In genomic region chr6:47420394-47421371, GRCh38 we compare ENCODE assay signal across 1 cellular context.
TF ChIP-seq lines count a peak whose summit lies in the region.

No MANE protein-coding gene starts in this region.

TF ChIP-seq in K562, 482 proteins besides CTCF, POLR2A, EP300 and RAD21 (continued from another document and continues in another):
- TF ChIP-seq MITF (IDR thresholded peaks at IDR 0.05) = peak; percentile 57
- TF ChIP-seq POLR2H (tag; IDR thresholded peaks at IDR 0.05; ENCODE audit: low read depth) = no peak
- TF ChIP-seq ZNF695 (CRISPR knock-in tag; IDR thresholded peaks at IDR 0.05) = no peak
- peak; percentile 76 for TF ChIP-seq MEF2A (IDR thresholded peaks at IDR 0.05; ENCODE audit: control insufficient read depth, low read depth, low read length)
- no peak for TF ChIP-seq ZNF696 (CRISPR knock-in tag; conservative IDR thresholded peaks at IDR 0.05)
- no peak for TF ChIP-seq RFX1 (IDR thresholded peaks at IDR 0.05)
- no peak for TF ChIP-seq ZBTB26 (CRISPR knock-in tag; IDR thresholded peaks at IDR 0.05)
- TF ChIP-seq ZNF77 (CRISPR knock-in tag; IDR thresholded peaks at IDR 0.05) = no peak
- peak; percentile 87 for TF ChIP-seq JUN (IDR thresholded peaks at IDR 0.05; ENCODE audit: borderline replicate concordance, low read depth, low read length)
- no peak; the same call in 1 of the 2 replicates for TF ChIP-seq JUN (CRISPR knock-in tag; IDR thresholded peaks at IDR 0.05; ENCODE audit: borderline replicate concordance)
- TF ChIP-seq CSDE1 (IDR thresholded peaks at IDR 0.05) = no peak
- no peak for TF ChIP-seq PHF20 (IDR thresholded peaks at IDR 0.05; ENCODE audit: partially characterized antibody)
- TF ChIP-seq ZNF143 (CRISPR knock-in tag; IDR thresholded peaks at IDR 0.05) = no peak
- TF ChIP-seq ZHX1 (conservative IDR thresholded peaks at IDR 0.05; ENCODE audit: low read length) = no peak
- peak; percentile 95 for TF ChIP-seq GATAD2B (IDR thresholded peaks at IDR 0.05; ENCODE audit: borderline replicate concordance)
- 0 out of 2 replicates have a peak, but pooled peaks have one; percentile 12 for TF ChIP-seq PHF21A (IDR thresholded peaks at IDR 0.05; ENCODE audit: borderline replicate concordance, low read depth)
- TF ChIP-seq ZC3H11A (IDR thresholded peaks at IDR 0.05; ENCODE audit: low read depth, low read length) = no peak
- TF ChIP-seq EP400 (IDR thresholded peaks at IDR 0.05) = peak; percentile 41
- peak; percentile 97 for TF ChIP-seq MTA2 (IDR thresholded peaks at IDR 0.05; ENCODE audit: low read depth)
- peak; percentile 99 for TF ChIP-seq TEAD4 (IDR thresholded peaks at IDR 0.05; ENCODE audit: low read length)
- TF ChIP-seq TEAD4 (CRISPR knock-in tag; IDR thresholded peaks at IDR 0.05; ENCODE audit: borderline replicate concordance) = no peak
- no peak for TF ChIP-seq ZKSCAN3 (CRISPR knock-in tag; IDR thresholded peaks at IDR 0.05)
- no peak for TF ChIP-seq PHTF2 (CRISPR knock-in tag; IDR thresholded peaks at IDR 0.05)
- TF ChIP-seq THAP12 (CRISPR knock-in tag; IDR thresholded peaks at IDR 0.05) = no peak
- no peak for TF ChIP-seq ZNF79 (CRISPR knock-in tag; IDR thresholded peaks at IDR 0.05; ENCODE audit: low read depth)
- no peak for TF ChIP-seq HINFP (tag; conservative IDR thresholded peaks at IDR 0.05; ENCODE audit: low read depth)
- 0 out of 2 replicates have a peak, but pooled peaks have one; percentile 28 for TF ChIP-seq ZNF584 (CRISPR knock-in tag; IDR thresholded peaks at IDR 0.05; ENCODE audit: low read depth)
- TF ChIP-seq RBM25 (IDR thresholded peaks at IDR 0.05; ENCODE audit: low read depth, low read length, severe bottlenecking) = peak; percentile 8
- peak; percentile 81 for TF ChIP-seq SMARCB1 (IDR thresholded peaks at IDR 0.05; ENCODE audit: insufficient read length, low read depth)
- TF ChIP-seq ZBED1 (IDR thresholded peaks at IDR 0.05) = peak; percentile 92; the same call in 1 of the 2 replicates
- TF ChIP-seq ZNF354B (CRISPR knock-in tag; IDR thresholded peaks at IDR 0.05) = no peak
- TF ChIP-seq RFX7 (CRISPR knock-in tag; IDR thresholded peaks at IDR 0.05) = no peak
- no peak for TF ChIP-seq CHCHD3 (CRISPR knock-in tag; IDR thresholded peaks at IDR 0.05)
- no peak for TF ChIP-seq NCOA4 (IDR thresholded peaks at IDR 0.05; ENCODE audit: partially characterized antibody)
- TF ChIP-seq MEIS2 (IDR thresholded peaks at IDR 0.05; ENCODE audit: partially characterized antibody) = peak; percentile 90
- no peak for TF ChIP-seq ZNF274 (IDR thresholded peaks at IDR 0.05; ENCODE audit: borderline replicate concordance, low read depth, low read length)
- TF ChIP-seq HNRNPUL1 (IDR thresholded peaks at IDR 0.05; ENCODE audit: low read length) = no peak
- TF ChIP-seq HMGXB4 (CRISPR knock-in tag; IDR thresholded peaks at IDR 0.05) = no peak
- TF ChIP-seq HES1 (IDR thresholded peaks at IDR 0.05; ENCODE audit: low read depth) = peak; percentile 80
- TF ChIP-seq SETDB1 (IDR thresholded peaks at IDR 0.05; ENCODE audit: low read length) = no peak
- TF ChIP-seq DIDO1 (tag; IDR thresholded peaks at IDR 0.05; ENCODE audit: low read depth) = no peak
- TF ChIP-seq ASH1L (IDR thresholded peaks at IDR 0.05; ENCODE audit: borderline replicate concordance, low read depth, partially characterized antibody) = peak; percentile 15
- TF ChIP-seq THAP7 (CRISPR knock-in tag; IDR thresholded peaks at IDR 0.05) = no peak
- TF ChIP-seq COPS2 (conservative IDR thresholded peaks at IDR 0.05) = no peak
- no peak for TF ChIP-seq ZNF830 (CRISPR knock-in tag; IDR thresholded peaks at IDR 0.05)
- TF ChIP-seq ZNF347 (CRISPR knock-in tag; IDR thresholded peaks at IDR 0.05; ENCODE audit: low read depth) = no peak
- TF ChIP-seq STAG1 (CRISPR knock-in tag; IDR thresholded peaks at IDR 0.05; ENCODE audit: borderline replicate concordance) = no peak
- TF ChIP-seq SMAD4 (CRISPR knock-in tag; conservative IDR thresholded peaks at IDR 0.05) = peak; percentile 96
- peak in 1 of 2 experiments; percentile 91; a peak in 3 of 4 replicates for TF ChIP-seq ETV6 (IDR thresholded peaks at IDR 0.05; ENCODE audit: borderline replicate concordance in 1 of 2, low read depth in 2 of 2, low read length in 1 of 2)
- no peak for TF ChIP-seq ETV6 (CRISPR knock-in tag; IDR thresholded peaks at IDR 0.05; ENCODE audit: borderline replicate concordance)
- TF ChIP-seq CBFB (CRISPR knock-in tag; IDR thresholded peaks at IDR 0.05) = no peak
- peak; percentile 97 for TF ChIP-seq LARP7 (IDR thresholded peaks at IDR 0.05)
- TF ChIP-seq RBBP5 (IDR thresholded peaks at IDR 0.05; ENCODE audit: borderline replicate concordance, insufficient read depth, low read length, poor library complexity, severe bottlenecking) = no peak
- no peak for TF ChIP-seq PRPF4 (IDR thresholded peaks at IDR 0.05; ENCODE audit: insufficient read depth, low read depth, low read length, poor library complexity, severe bottlenecking)
- TF ChIP-seq CLOCK (CRISPR knock-in tag; IDR thresholded peaks at IDR 0.05; ENCODE audit: borderline replicate concordance) = no peak
- no peak for TF ChIP-seq ETS2 (tag; IDR thresholded peaks at IDR 0.05; ENCODE audit: borderline replicate concordance, poor library complexity, severe bottlenecking)
- peak; percentile 31; the same call in 1 of the 2 replicates for TF ChIP-seq CBX5 (IDR thresholded peaks at IDR 0.05; ENCODE audit: borderline replicate concordance, low read depth)
